Comparison of ENCODE assay signal across 10 cellular contexts in the genomic region with DNA sequence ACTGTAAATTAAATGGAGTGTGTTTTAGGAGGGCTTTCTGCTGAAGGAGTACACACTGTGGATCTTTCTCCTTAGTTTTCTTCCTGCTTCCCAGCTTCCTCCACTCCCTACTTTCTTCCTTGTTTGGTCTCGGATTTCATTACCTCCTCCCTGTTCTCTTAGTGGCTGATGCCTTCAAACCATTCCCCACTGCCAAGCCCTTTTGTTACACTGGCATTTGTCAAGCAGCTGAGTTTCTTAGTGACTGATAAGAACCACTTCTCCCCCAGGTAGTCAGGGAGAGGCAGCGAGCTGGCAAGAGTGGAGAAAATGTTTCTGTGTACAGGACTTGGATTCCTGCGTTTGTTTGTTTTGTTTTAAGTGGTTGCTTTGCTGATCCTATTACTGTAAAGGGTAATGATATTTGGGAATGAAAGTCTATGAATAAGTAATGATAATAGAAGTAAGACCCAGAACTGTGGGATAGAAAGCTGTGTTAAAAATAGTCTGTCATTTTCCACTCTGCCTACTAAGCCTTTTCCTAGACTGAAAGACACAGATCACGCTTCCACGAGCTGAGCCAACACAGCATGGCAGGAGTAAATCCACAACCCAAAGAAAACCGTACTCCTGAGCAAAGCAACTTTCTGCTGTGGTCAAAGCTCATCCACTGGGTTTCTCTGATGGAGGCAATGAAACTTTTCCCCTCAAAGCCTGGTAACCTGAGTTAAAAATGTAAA. TPM values are rescaled to one million over a fixed set of nuclear protein-coding genes. Genes with fewer than 3 reads are reported as not detected.
A peak's percentile ranks its signal among the peaks of the same experiment; 100 is the strongest.
DNase-seq lines count a peak whose midpoint lies in the region; ATAC-seq lines count a peak whose summit lies in the region.
"Had no signal": no experiment of that assay in that cellular context is flagged by ENCODE, and none has a peak within 500 bp of the region (broad histone marks: within the 10 kb centered on the region; RNA-seq: fewer than 3 reads in every experiment).

No MANE protein-coding gene starts in this region.

- H3K27me3 Mint-ChIP-seq in activated naive CD8-positive, alpha-beta T cell treated with anti-CD3 and anti-CD28 coated beads, Interleukin-2, amount 50 U/mL, for 24 hours = peaks cover 19% of the 10 kb centered on the region

- no peaks in the 10 kb centered on the region for H3K36me3 Mint-ChIP-seq in activated naive CD8-positive, alpha-beta T cell treated with anti-CD3 and anti-CD28 coated beads, Interleukin-2, amount 50 U/mL, for 24 hours (ENCODE audit: low read depth)

- H3K4me3 Mint-ChIP-seq in activated naive CD8-positive, alpha-beta T cell treated with anti-CD3 and anti-CD28 coated beads, Interleukin-2, amount 50 U/mL, for 24 hours = no peak overlapping the region
- H3K4me3 Mint-ChIP-seq: activated CD8-positive, alpha-beta T cell treated with anti-CD3 and anti-CD28 coated beads for 36 hours had no signal

- no peaks in the 10 kb centered on the region for H3K4me1 Mint-ChIP-seq in activated naive CD8-positive, alpha-beta T cell treated with anti-CD3 and anti-CD28 coated beads, Interleukin-2, amount 50 U/mL, for 24 hours

- H3K9me3 Mint-ChIP-seq in activated naive CD8-positive, alpha-beta T cell treated with anti-CD3 and anti-CD28 coated beads, Interleukin-2, amount 50 U/mL, for 24 hours = no peaks in the 10 kb centered on the region
- H3K9me3 Mint-ChIP-seq: activated CD8-positive, alpha-beta T cell treated with anti-CD3 and anti-CD28 coated beads for 36 hours had no signal

- no peak overlapping the region for H3K27ac Mint-ChIP-seq in activated naive CD8-positive, alpha-beta T cell treated with anti-CD3 and anti-CD28 coated beads, Interleukin-2, amount 50 U/mL, for 24 hours
- H3K27ac Mint-ChIP-seq: activated CD8-positive, alpha-beta T cell treated with anti-CD3 and anti-CD28 coated beads for 36 hours had no signal

- no peak for ATAC-seq in HG03095 (IDR thresholded peaks at IDR 0.05; ENCODE audit: unreplicated experiment)
- ATAC-seq in activated naive CD8-positive, alpha-beta T cell treated with anti-CD3 and anti-CD28 coated beads, Interleukin-2, amount 50 U/mL, for 24 hours = no peak
- ATAC-seq: activated CD8-positive, alpha-beta T cell treated with anti-CD3 and anti-CD28 coated beads for 36 hours had no signal

- DNase-seq in HT1080 (ENCODE audit: low read depth) (peak; percentile 43), RPMI7951 (ENCODE audit: low read depth) (peak; percentile 60), iPS DF 19.7 (ENCODE audit: low read depth, low spot score) (peak; percentile 60), renal cortical epithelial cell (ENCODE audit: low read depth) (peak; percentile 91), HCEC 1CT (no peak)
- DNase-seq in activated CD4-positive, alpha-beta T cell treated with anti-CD3 and anti-CD28 coated beads for 4 hours = no peak
- no peak for DNase-seq in activated naive CD8-positive, alpha-beta T cell treated with anti-CD3 and anti-CD28 coated beads, Interleukin-2, amount 50 U/mL, for 24 hours
- DNase-seq: activated CD8-positive, alpha-beta T cell treated with anti-CD3 and anti-CD28 coated beads for 36 hours; dermis blood vessel endothelial cell had no signal

RNA-seq across cellular contexts. Expression of a gene that starts 10.1 kb away (rescaled TPM):
- 11.8 and 14.2 TPM in 2 replicates for total RNA-seq in HT1080 (2014; rRNA removed; shearing (Covaris generic))
- polyA plus RNA-seq in HT1080 (2015; cell fraction: cytosol; rRNA removed) = 4.5 and 5.6 TPM in 2 replicates
- polyA plus RNA-seq in HT1080 (2015; cell fraction: nucleus; rRNA removed) = 4.1 and 6.5 TPM in 2 replicates
- total RNA-seq in RPMI7951 (2014; rRNA removed; shearing (Covaris generic)) = 19.8 TPM in 2 replicates
- total RNA-seq in renal cortical epithelial cell = 3.0 and 4.0 TPM in 2 replicates
- total RNA-seq: activated CD8-positive, alpha-beta T cell treated with anti-CD3 and anti-CD28 coated beads for 36 hours had no signal

Comparison
In these comparisons a context has a peak if more than half of its experiments do, and no peak if none do; other contexts are left out.
1. DNase-seq: peak in HT1080 (single experiment), RPMI7951 (single experiment), iPS DF 19.7 (single experiment) and renal cortical epithelial cell (single experiment); none in activated CD4-positive, alpha-beta T cell treated with anti-CD3 and anti-CD28 coated beads for 4 hours (0 of 2), HCEC 1CT (single experiment) and activated naive CD8-positive, alpha-beta T cell treated with anti-CD3 and anti-CD28 coated beads, Interleukin-2, amount 50 U/mL, for 24 hours (single experiment).